9 cellular contexts compared by ENCODE assay signal in genomic region chr15:30992465-30992864, GRCh38. TPM values are rescaled to one million over a fixed set of nuclear protein-coding genes. Genes with fewer than 3 reads are reported as not detected.
DNase-seq lines count a peak whose midpoint lies in the region; ATAC-seq, FAIRE-seq and TF ChIP-seq lines count a peak whose summit lies in the region.
"Had no signal": no experiment of that assay in that cellular context is flagged by ENCODE, and none has a peak within 500 bp of the region (broad histone marks: within the 10 kb centered on the region; RNA-seq: fewer than 3 reads in every experiment).

No MANE protein-coding gene starts in this region.

- no peak; the same call in 1 of the 2 replicates for TF ChIP-seq POLR2A in A549 (IDR thresholded peaks at IDR 0.05; ENCODE audit: low read length)

- no peak for TF ChIP-seq EP300 in A549 (IDR thresholded peaks at IDR 0.05)

- H3K4me1 ChIP-seq in A549: peaks cover 30% of the 10 kb centered on the region
- peaks cover 14 to 22% of the 10 kb centered on the region in 2 donors for H3K4me1 ChIP-seq in mucosa of rectum (ENCODE audit: control insufficient read depth in 2 of 2, insufficient read depth in 2 of 2, low read length in 2 of 2)

- peak overlapping the region; percentile 95 to 99 for H3K9ac ChIP-seq in mucosa of rectum (ENCODE audit: low read depth in 1 of 2, low read length in 2 of 2)

- no peak for TF ChIP-seq RAD21 in A549 (conservative IDR thresholded peaks at IDR 0.05 in 1 of 2, IDR thresholded peaks at IDR 0.05 in 1 of 2)

- H3K4me3 ChIP-seq in A549 (peak overlapping the region; percentile 78), astrocyte of the spinal cord (ENCODE audit: low read depth, low read length) (peak overlapping the region; percentile 91), mucosa of rectum (ENCODE audit: low read length in 2 of 2) (peak overlapping the region in 1 of 2 donors; percentile 94)

- peaks cover 32% of the 10 kb centered on the region for H3K4me1 Mint-ChIP-seq in HFFc6 (ENCODE audit: low read depth)

- peak overlapping the region; percentile 86 for H3K4me2 ChIP-seq in A549

- H3K27me3 ChIP-seq in mucosa of rectum (ENCODE audit: control insufficient read depth in 2 of 2, insufficient read depth in 2 of 2, low read length in 2 of 2): no peaks in the 10 kb centered on the region

- DNase-seq in A549 (ENCODE audit: low read depth in 1 of 2, low spot score in 1 of 2) (peak in 1 of 2 experiments; percentile 40), HFFc6 (no peak), astrocyte of the spinal cord (ENCODE audit: low read depth, low spot score) (no peak), activated gamma-delta T cell treated with Interleukin-2 at 50 U/mL for 16 hours (no peak), D341Med (ENCODE audit: low spot score) (no peak)
- DNase-seq: NCI-H226 had no signal

- CTCF ChIA-PET in A549 (lab: Yijun Ruan, JAX): interaction anchor here (1.2 to 2.1 kb wide), 3 partner anchors 11 to 137 kb away, joined by 3 to 6 read pairs (median 6); no protein-coding TSS in a partner anchor

- H3K9me3 ChIP-seq in A549 (no peaks in the 10 kb centered on the region), mucosa of rectum (ENCODE audit: control insufficient read depth in 2 of 2, low read length in 2 of 2) (no peaks in the 10 kb centered on the region)

- no peak for FAIRE-seq in A549 (lab: Jason Lieb, UNC)

- H3K27ac Mint-ChIP-seq in HFFc6: peak overlapping the region; percentile 83

- POLR2A ChIA-PET in A549 (lab: Yijun Ruan, JAX): interaction anchor here (0.6 to 2.2 kb wide), 10 partner anchors 11 to 496 kb away, joined by 3 to 17 read pairs (median 6); no protein-coding TSS in a partner anchor

- H3K36me3 Mint-ChIP-seq in HFFc6 (ENCODE audit: low read depth): peaks cover 23% of the 10 kb centered on the region

- no peaks in the 10 kb centered on the region for H3K36me3 ChIP-seq in mucosa of rectum (ENCODE audit: control insufficient read depth in 2 of 2, insufficient read depth in 2 of 2, low read length in 2 of 2)

- peaks cover 1% of the 10 kb centered on the region for H3K27me3 Mint-ChIP-seq in HFFc6 (ENCODE audit: insufficient read depth)

- no peaks in the 10 kb centered on the region for H3K9me3 Mint-ChIP-seq in HFFc6

- ATAC-seq in A549 (no peak; a peak in 1 of 6 replicates), HG03469 (IDR thresholded peaks at IDR 0.05; ENCODE audit: unreplicated experiment) (no peak), GM18502 (IDR thresholded peaks at IDR 0.05; ENCODE audit: poor library complexity, unreplicated experiment) (no peak)

- peak overlapping the region; percentile 89 for H3K4me3 Mint-ChIP-seq in HFFc6

- in situ Hi-C loops in astrocyte of the spinal cord (cut with HindIII; ENCODE audit: low sequenced_read_pairs): no loop called here

- 77% methylated on average over 6 of the region's 6 CpGs for WGBS in A549 (ENCODE audit: missing lambda C conversion rate)

- TF ChIP-seq CTCF in A549 (IDR thresholded peaks at IDR 0.05) (no peak), HFFc6 (IDR thresholded peaks at IDR 0.05) (no peak), astrocyte of the spinal cord (IDR thresholded peaks at IDR 0.05; ENCODE audit: low read depth, low read length) (no peak)

- H3K27ac ChIP-seq in A549 (peak overlapping the region; percentile 93 to 96), mucosa of rectum (ENCODE audit: low read depth in 2 of 2, low read length in 2 of 2) (peak overlapping the region in 1 of 2 donors; percentile 98)

TF ChIP-seq in A549, 52 proteins besides CTCF, POLR2A, EP300 and RAD21:
- TF ChIP-seq MYC (IDR thresholded peaks at IDR 0.05; ENCODE audit: borderline replicate concordance, low read length) (0 out of 2 replicates have a peak, but pooled peaks have one; percentile 28), MAX (IDR thresholded peaks at IDR 0.05) (peak; percentile 49), BCL3 (IDR thresholded peaks at IDR 0.05) (no peak)
TF ChIP-seq in A549: peak in this region for 2.

RNA-seq across cellular contexts. Expression of gene MTMR10, which starts 1.0 kb away (rescaled TPM):
- polyA plus RNA-seq in A549 (2011; rRNA removed): 19.3 and 23.1 TPM in 2 replicates
- 4.1 and 5.1 TPM in 2 replicates for polyA plus RNA-seq in A549 (2012; cell fraction: cytosol; rRNA removed)
- polyA plus RNA-seq in A549 (2012; cell fraction: nucleus; rRNA removed): 3.7 and 5.8 TPM in 2 replicates
- 11.5 to 11.9 TPM (median 11.6 TPM) in 3 replicates for polyA plus RNA-seq in A549 (2017; fragmentation: RNase III; extraction: RNeasy Plus Mini Kit Qiagen cat#74134 plus additional on column Dnase treatment)
- polyA minus RNA-seq in A549 (2011; rRNA and poly(A)+ RNA removed): 12.2 and 13.2 TPM in 2 replicates
- total RNA-seq in HFFc6 (2021; fragmentation: NEBNext Ultra II Directional; extraction: Animal tissue kit (Norgen Biotek cat#: 25700)): 10 to 100 TPM; 25.4 to 44.5 (median 41.5) TPM
